Comparison of ENCODE assay signal across 18 cellular contexts in the genomic region with DNA sequence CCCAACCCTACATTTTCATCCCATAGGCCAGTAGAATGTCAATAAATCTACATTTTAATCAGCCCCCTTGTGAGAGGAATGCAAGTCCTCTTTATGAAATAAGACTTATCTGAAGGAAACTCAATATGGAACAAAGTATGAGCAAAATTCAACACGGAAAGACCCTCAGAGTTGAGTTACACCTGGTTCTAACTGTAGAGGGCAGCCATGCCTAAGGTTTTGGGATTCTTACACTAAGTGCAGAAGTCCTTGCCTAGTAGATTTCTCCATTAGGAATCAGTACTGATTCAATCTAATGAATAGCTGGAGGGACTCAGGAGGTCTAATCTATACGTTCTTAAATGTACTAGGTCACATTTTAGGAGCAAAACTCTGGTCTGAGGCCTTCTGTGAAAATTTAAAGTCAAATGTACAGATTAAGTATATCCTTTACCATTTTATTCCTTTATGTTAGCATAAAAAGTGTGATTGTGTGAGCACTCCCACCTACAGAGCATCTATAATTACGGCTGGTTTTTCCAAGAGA.
A peak's percentile ranks its signal among the peaks of the same experiment; 100 is the strongest.
DNase-seq lines count a peak whose midpoint lies in the region; ATAC-seq, FAIRE-seq and TF ChIP-seq lines count a peak whose summit lies in the region.
"Had no signal": no experiment of that assay in that cellular context is flagged by ENCODE, and none has a peak within 500 bp of the region (broad histone marks: within the 10 kb centered on the region; RNA-seq: fewer than 3 reads in every experiment).

No MANE protein-coding gene starts in this region.

- TF ChIP-seq POLR2A in HCT116 (IDR thresholded peaks at IDR 0.05; ENCODE audit: borderline replicate concordance, extremely low read depth, insufficient read depth, insufficient read length) (no peak), testis (IDR thresholded peaks at IDR 0.05) (no peak)

- POLR2A ChIA-PET in HCT116 (lab: Charles Lee): no interaction called here

- no peak for ATAC-seq in HCT116
- no peak for ATAC-seq in GM18873 (IDR thresholded peaks at IDR 0.05; ENCODE audit: low FRiP score, unreplicated experiment)
- no peak for ATAC-seq in left lobe of liver
- ATAC-seq: Panc1; right lobe of liver; stimulated activated naive CD8-positive, alpha-beta T cell treated with anti-CD3 and anti-CD28 coated beads, Interleukin-15, Interleukin-2, amounts not matched to agents 100 U/mL and 50 U/mL, for 24 hours had no signal

- DNase-seq in D721Med (ENCODE audit: insufficient read length, low spot score): no peak
- no peak for DNase-seq in HCT116 (ENCODE audit: low read depth, low spot score)
- peak; percentile 23 for DNase-seq in RPMI8226
- no peak for DNase-seq in left lobe of liver (ENCODE audit: low spot score)
- DNase-seq in testis: no peak
- DNase-seq in NCI-H1105 (lab: John Stamatoyannopoulos, UW): no peak
- DNase-seq: activated naive CD4-positive, alpha-beta T cell treated with anti-CD3 and anti-CD28 coated beads for 36 hours; CD4-positive, CD25-positive, alpha-beta regulatory T cell; HFFc6; kidney glomerular epithelial cell; NCI-H2029; right lobe of liver; stimulated activated naive CD8-positive, alpha-beta T cell treated with anti-CD3 and anti-CD28 coated beads, Interleukin-15, Interleukin-2, amounts not matched to agents 100 U/mL and 50 U/mL, for 24 hours; T1000 had no signal

- no peaks in the 10 kb centered on the region; the same call in 1 of the 2 replicates for H4K20me1 ChIP-seq in HCT116 (ENCODE audit: insufficient read depth)

- intact Hi-C loops in HCT116 (cut with micrococcal nuclease): no loop called here
- intact Hi-C loops in testis (cut with DNase I; ENCODE audit: low total_unique reads): no loop called here

- 72 to 90% methylated on average over 3 of the region's 3 CpGs for WGBS in testis, 2 donors

- no peak overlapping the region for H3K9ac ChIP-seq in HCT116 (ENCODE audit: low read length)

- H3K79me2 ChIP-seq in HCT116 (ENCODE audit: insufficient read depth, low read length): no peaks in the 10 kb centered on the region

- BruUV-seq in HCT116 (replicated peaks; lab: Mats Ljungman, UMichigan): no TSS peak

- no peak for FAIRE-seq in D721Med (lab: Jason Lieb, UNC)
- FAIRE-seq in islet of Langerhans (lab: Jason Lieb, UNC): peak; percentile 79

- no peaks in the 10 kb centered on the region for H3K36me3 ChIP-seq in HCT116 (ENCODE audit: control insufficient read depth in 1 of 2, insufficient read depth in 2 of 2, low read length in 2 of 2)
- H3K36me3 ChIP-seq in testis (ENCODE audit: low read depth, missing control alignments): no peaks in the 10 kb centered on the region
- H3K36me3 ChIP-seq: cardiac muscle cell, right lobe of liver had no signal

- H3K27ac ChIP-seq in HCT116 (ENCODE audit: low read depth, low read length) (no peak overlapping the region), testis (no peak overlapping the region)
- H3K27ac ChIP-seq: cardiac muscle cell, right lobe of liver had no signal

- H3K4me2 ChIP-seq in HCT116 (ENCODE audit: low read length): no peak overlapping the region

- no peaks in the 10 kb centered on the region for H3K9me2 ChIP-seq in HCT116 (ENCODE audit: insufficient read depth)

- peaks cover 4% of the 10 kb centered on the region; the same call in 1 of the 2 replicates for H3K27me3 ChIP-seq in HCT116 (ENCODE audit: insufficient read depth, low read length)
- H3K27me3 ChIP-seq in testis: no peaks in the 10 kb centered on the region

- RAD21 ChIA-PET in HCT116 (lab: Charles Lee; ENCODE audit: low non-redundant PET in 1 of 2, low total read pairs in 2 of 2, uncharacterized antibody in 2 of 2, unreplicated experiment in 2 of 2): no interaction called here

- H3K9me3 ChIP-seq in HCT116 (ENCODE audit: control insufficient read depth in 1 of 2, insufficient read depth in 1 of 2, low read depth in 1 of 2, low read length in 2 of 2) (no peaks in the 10 kb centered on the region), testis (no peaks in the 10 kb centered on the region)
- H3K9me3 ChIP-seq: right lobe of liver had no signal

- H3K4me3 ChIP-seq in HCT116 (replicated peaks in 1 of 2; ENCODE audit: low read depth in 1 of 2, low read length in 2 of 2): no peak overlapping the region
- no peak overlapping the region for H3K4me3 ChIP-seq in testis
- H3K4me3 ChIP-seq: cardiac muscle cell, right lobe of liver had no signal

- TF ChIP-seq CTCF in D721Med (IDR thresholded peaks at IDR 0.05; ENCODE audit: insufficient read depth, missing control alignments): peak; percentile 21
- no peak for TF ChIP-seq CTCF in HCT116 (IDR thresholded peaks at IDR 0.05 in 2 of 3, conservative IDR thresholded peaks at IDR 0.05 in 1 of 3; ENCODE audit: borderline replicate concordance in 1 of 3, insufficient read depth in 1 of 3, low read depth in 2 of 3, low read length in 2 of 3)
- no peak for TF ChIP-seq CTCF in testis (IDR thresholded peaks at IDR 0.05)

- H3K4me1 ChIP-seq in HCT116 (ENCODE audit: control insufficient read depth in 1 of 2, insufficient read depth in 2 of 2, low read length in 2 of 2) (no peaks in the 10 kb centered on the region), testis (no peaks in the 10 kb centered on the region)

- no peak overlapping the region for H2AFZ ChIP-seq in HCT116 (ENCODE audit: low read depth, low read length, poor library complexity, severe bottlenecking)

- CTCF ChIA-PET in HCT116 (lab: Charles Lee): no interaction called here

- TF ChIP-seq RAD21 in HCT116 (IDR thresholded peaks at IDR 0.05; ENCODE audit: low read depth): peak; percentile 19; the same call in 1 of the 2 replicates

TF ChIP-seq in HCT116, 20 proteins besides CTCF, POLR2A, EP300 and RAD21:
- TF ChIP-seq, protein P1, sequence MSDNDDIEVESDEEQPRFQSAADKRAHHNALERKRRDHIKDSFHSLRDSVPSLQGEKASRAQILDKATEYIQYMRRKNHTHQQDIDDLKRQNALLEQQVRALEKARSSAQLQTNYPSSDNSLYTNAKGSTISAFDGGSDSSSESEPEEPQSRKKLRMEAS (IDR thresholded peaks at IDR 0.05): no peak
- TF ChIP-seq CEBPB (IDR thresholded peaks at IDR 0.05; ENCODE audit: low read depth) (no peak), EZH2phosphoT487 (IDR thresholded peaks at IDR 0.05; ENCODE audit: borderline replicate concordance) (no peak), SP1 (IDR thresholded peaks at IDR 0.05; ENCODE audit: low read depth) (no peak), CBX3 (IDR thresholded peaks at IDR 0.05; ENCODE audit: low read depth) (no peak), EZH2 (IDR thresholded peaks at IDR 0.05) (no peak), YY1 (IDR thresholded peaks at IDR 0.05; ENCODE audit: extremely low read depth, insufficient replicate concordance, low read depth, low read length) (no peak), SIN3A (IDR thresholded peaks at IDR 0.05; ENCODE audit: low read depth) (no peak)
- TF ChIP-seq, protein P2, sequence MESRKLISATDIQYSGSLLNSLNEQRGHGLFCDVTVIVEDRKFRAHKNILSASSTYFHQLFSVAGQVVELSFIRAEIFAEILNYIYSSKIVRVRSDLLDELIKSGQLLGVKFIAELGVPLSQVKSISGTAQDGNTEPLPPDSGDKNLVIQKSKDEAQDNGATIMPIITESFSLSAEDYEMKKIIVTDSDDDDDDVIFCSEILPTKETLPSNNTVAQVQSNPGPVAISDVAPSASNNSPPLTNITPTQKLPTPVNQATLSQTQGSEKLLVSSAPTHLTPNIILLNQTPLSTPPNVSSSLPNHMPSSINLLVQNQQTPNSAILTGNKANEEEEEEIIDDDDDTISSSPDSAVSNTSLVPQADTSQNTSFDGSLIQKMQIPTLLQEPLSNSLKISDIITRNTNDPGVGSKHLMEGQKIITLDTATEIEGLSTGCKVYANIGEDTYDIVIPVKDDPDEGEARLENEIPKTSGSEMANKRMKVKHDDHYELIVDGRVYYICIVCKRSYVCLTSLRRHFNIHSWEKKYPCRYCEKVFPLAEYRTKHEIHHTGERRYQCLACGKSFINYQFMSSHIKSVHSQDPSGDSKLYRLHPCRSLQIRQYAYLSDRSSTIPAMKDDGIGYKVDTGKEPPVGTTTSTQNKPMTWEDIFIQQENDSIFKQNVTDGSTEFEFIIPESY (IDR thresholded peaks at IDR 0.05; ENCODE audit: extremely low read depth, insufficient replicate concordance, low read length): no peak
TF ChIP-seq in HCT116: peak in this region for 0.
